In the genomic region with DNA sequence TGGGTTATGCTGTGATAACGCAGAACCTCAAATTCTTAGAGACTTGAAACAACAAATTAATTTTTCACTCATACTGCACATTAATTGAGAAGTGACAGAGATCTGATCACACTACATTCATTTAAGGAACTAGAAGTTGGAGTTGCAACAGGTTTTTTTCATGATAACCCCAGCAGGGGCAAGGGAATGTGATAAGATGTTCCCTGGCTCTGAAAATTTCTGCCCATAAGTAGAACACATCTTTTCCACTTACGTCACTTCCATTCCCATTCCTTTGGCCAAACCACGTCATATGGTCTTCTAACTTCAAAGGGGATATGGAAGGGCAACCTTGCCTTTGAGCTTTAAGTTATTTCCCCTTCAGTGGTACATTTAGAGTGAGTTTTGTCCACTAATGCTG, we compare ENCODE assay signal across 27 cellular contexts. TPM values are rescaled to one million over a fixed set of nuclear protein-coding genes. Genes with fewer than 3 reads are reported as not detected.
DNase-seq lines count a peak whose midpoint lies in the region; ATAC-seq and TF ChIP-seq lines count a peak whose summit lies in the region.
"Had no signal": no experiment of that assay in that cellular context is flagged by ENCODE, and none has a peak within 500 bp of the region (broad histone marks: within the 10 kb centered on the region; RNA-seq: fewer than 3 reads in every experiment).

No MANE protein-coding gene starts in this region.

- H3K27ac Mint-ChIP-seq in GM23338 = no peak overlapping the region
- H3K27ac Mint-ChIP-seq: activated CD8-positive, alpha-beta T cell treated with anti-CD3 and anti-CD28 coated beads, Interleukin-2, amount 10 ng/mL, durations not matched to agents 7 days and 5 days; activated naive CD8-positive, alpha-beta T cell treated with anti-CD3 and anti-CD28 coated beads, Interleukin-2, amount 50 U/mL, for 24 hours; endodermal cell; memory B cell; type B pancreatic cell had no signal

- TF ChIP-seq CTCF in AG10803 (conservative IDR thresholded peaks at IDR 0.05; ENCODE audit: low read length) (no peak), cardiac fibroblast (IDR thresholded peaks at IDR 0.05; ENCODE audit: low read depth, low read length) (no peak), left ventricle myocardium inferior (IDR thresholded peaks at IDR 0.05; ENCODE audit: borderline replicate concordance) (no peak), GM23338 (conservative IDR thresholded peaks at IDR 0.05; ENCODE audit: low read depth in 2 of 2) (no peak)

- no peaks in the 10 kb centered on the region for H3K79me2 ChIP-seq in GM23338 (replicated peaks; ENCODE audit: insufficient read depth)

- H3K36me3 Mint-ChIP-seq in GM23338 (ENCODE audit: low read depth) = no peaks in the 10 kb centered on the region; the same call in 2 of the 3 replicates

- H3K4me1 ChIP-seq in left ventricle myocardium inferior = peaks cover 19% of the 10 kb centered on the region
- H3K4me1 ChIP-seq in GM23338 (ENCODE audit: insufficient read depth) = no peaks in the 10 kb centered on the region
- H3K4me1 ChIP-seq: A549, psoas muscle had no signal

- no peaks in the 10 kb centered on the region for H3K4me1 Mint-ChIP-seq in GM23338
- H3K4me1 Mint-ChIP-seq: activated naive CD8-positive, alpha-beta T cell treated with anti-CD3 and anti-CD28 coated beads, Interleukin-2, amount 50 U/mL, for 24 hours; memory B cell had no signal

- no peaks in the 10 kb centered on the region for H3K9me3 ChIP-seq in left ventricle myocardium inferior (replicated peaks)
- H3K9me3 ChIP-seq: A549, psoas muscle had no signal

- H4K20me1 ChIP-seq in GM23338 (replicated peaks; ENCODE audit: insufficient read depth) = no peaks in the 10 kb centered on the region

- no peaks in the 10 kb centered on the region for H3K9me3 Mint-ChIP-seq in GM23338
- H3K9me3 Mint-ChIP-seq: activated naive CD8-positive, alpha-beta T cell treated with anti-CD3 and anti-CD28 coated beads, Interleukin-2, amount 50 U/mL, for 24 hours; endodermal cell; memory B cell; type B pancreatic cell had no signal

- ATAC-seq in GM23338 (no peak), GM18502 (IDR thresholded peaks at IDR 0.05; ENCODE audit: poor library complexity, unreplicated experiment) (no peak)
- ATAC-seq: A549; activated CD8-positive, alpha-beta T cell treated with anti-CD3 and anti-CD28 coated beads, Interleukin-2, amount 10 ng/mL, durations not matched to agents 7 days and 5 days; activated naive CD8-positive, alpha-beta T cell treated with anti-CD3 and anti-CD28 coated beads, Interleukin-2, amount 50 U/mL, for 24 hours; psoas muscle had no signal

- no peak overlapping the region for H3K4me2 ChIP-seq in GM23338
- H3K4me2 ChIP-seq: A549 had no signal

- H3K36me3 ChIP-seq in left ventricle myocardium inferior = no peaks in the 10 kb centered on the region
- H3K36me3 ChIP-seq in GM23338 (ENCODE audit: insufficient read depth) = no peaks in the 10 kb centered on the region

- 0 out of 2 replicates have a peak, but pooled peaks cover 4% of the 10 kb centered on the region for H3K9me2 ChIP-seq in GM23338 (ENCODE audit: insufficient read depth)

- H3F3A ChIP-seq in GM23338 (replicated peaks; ENCODE audit: low read depth) = no peaks in the 10 kb centered on the region

- no peaks in the 10 kb centered on the region for H3K27me3 Mint-ChIP-seq in GM23338 (ENCODE audit: insufficient read depth, low read depth, poor library complexity)
- H3K27me3 Mint-ChIP-seq: activated naive CD8-positive, alpha-beta T cell treated with anti-CD3 and anti-CD28 coated beads, Interleukin-2, amount 50 U/mL, for 24 hours; memory B cell; type B pancreatic cell had no signal

- peak; percentile 9 for DNase-seq in AG10803 (ENCODE audit: low read depth)
- peak; percentile 79 for DNase-seq in OCI-M2 (lab: John Stamatoyannopoulos, UW; ENCODE audit: unreplicated experiment)
- peak; percentile 23 to 73 for DNase-seq in cardiac fibroblast (ENCODE audit: low read depth in 2 of 2)
- DNase-seq in left ventricle myocardium inferior = no peak
- DNase-seq in NCI-H1694 treated with DMSO at 0.1 percent for 48 hours (lab: John Stamatoyannopoulos, UW) = no peak
- no peak for DNase-seq in GM23338 (ENCODE audit: low spot score)
- DNase-seq in activated CD4-positive, CD25-positive, alpha-beta regulatory T cell (lab: John Stamatoyannopoulos, UW) = no peak
- DNase-seq: activated CD4-positive, CD25-positive, alpha-beta regulatory T cell treated with anti-CD3 and anti-CD28 coated beads, Interleukin-2, amount 50 U/mL, for 72 hours; activated CD8-positive, alpha-beta T cell treated with anti-CD3 and anti-CD28 coated beads, Interleukin-2, amount 10 ng/mL, durations not matched to agents 7 days and 5 days; activated effector memory CD4-positive, alpha-beta T cell treated with anti-CD3 and anti-CD28 coated beads, Interleukin-2, amount 50 U/mL, for 16 hours; activated naive CD8-positive, alpha-beta T cell treated with anti-CD3 and anti-CD28 coated beads, Interleukin-2, amount 50 U/mL, for 24 hours; DMS79; endodermal cell; GM23248; NCI-H1105; NCI-H2029; NCI-H226; NCI-H774; psoas muscle; SHP77; small intestine; stimulated activated CD4-positive, alpha-beta T cell treated with anti-CD3 and anti-CD28 coated beads, Interleukin-2, amount 100 ng/mL, for 24 hours had no signal

- intact Hi-C loops in left ventricle myocardium inferior (cut with micrococcal nuclease) = no loop called here

- peak overlapping the region; percentile 71 for H3K27ac ChIP-seq in left ventricle myocardium inferior (replicated peaks)
- no peak overlapping the region for H3K27ac ChIP-seq in GM23338 (ENCODE audit: low read depth)
- H3K27ac ChIP-seq: A549, GM23248, psoas muscle had no signal

- no peak overlapping the region for H3K4me3 Mint-ChIP-seq in GM23338
- H3K4me3 Mint-ChIP-seq: activated CD8-positive, alpha-beta T cell treated with anti-CD3 and anti-CD28 coated beads, Interleukin-2, amount 10 ng/mL, durations not matched to agents 7 days and 5 days; activated naive CD8-positive, alpha-beta T cell treated with anti-CD3 and anti-CD28 coated beads, Interleukin-2, amount 50 U/mL, for 24 hours; endodermal cell; memory B cell; type B pancreatic cell had no signal

- no peak overlapping the region for H3K4me3 ChIP-seq in AG10803 (ENCODE audit: low read length)
- no peak overlapping the region for H3K4me3 ChIP-seq in cardiac fibroblast (replicated peaks in 1 of 2; ENCODE audit: low read depth in 2 of 2, low read length in 2 of 2)
- no peak overlapping the region for H3K4me3 ChIP-seq in left ventricle myocardium inferior
- H3K4me3 ChIP-seq in GM23338 = no peak overlapping the region
- H3K4me3 ChIP-seq: A549, coronary artery, GM23248, psoas muscle had no signal

- H3K27me3 ChIP-seq in left ventricle myocardium inferior (ENCODE audit: low read depth) (no peaks in the 10 kb centered on the region), GM23338 (ENCODE audit: insufficient read depth) (no peaks in the 10 kb centered on the region)

- no peak overlapping the region for H2AFZ ChIP-seq in GM23338
- H2AFZ ChIP-seq: GM23248 had no signal

TF ChIP-seq in GM23338, 12 proteins besides CTCF, POLR2A, EP300 and RAD21:
- TF ChIP-seq CREB1 (CRISPR knock-in tag; IDR thresholded peaks at IDR 0.05; ENCODE audit: low read depth) = no peak
- TF ChIP-seq, protein P1, sequence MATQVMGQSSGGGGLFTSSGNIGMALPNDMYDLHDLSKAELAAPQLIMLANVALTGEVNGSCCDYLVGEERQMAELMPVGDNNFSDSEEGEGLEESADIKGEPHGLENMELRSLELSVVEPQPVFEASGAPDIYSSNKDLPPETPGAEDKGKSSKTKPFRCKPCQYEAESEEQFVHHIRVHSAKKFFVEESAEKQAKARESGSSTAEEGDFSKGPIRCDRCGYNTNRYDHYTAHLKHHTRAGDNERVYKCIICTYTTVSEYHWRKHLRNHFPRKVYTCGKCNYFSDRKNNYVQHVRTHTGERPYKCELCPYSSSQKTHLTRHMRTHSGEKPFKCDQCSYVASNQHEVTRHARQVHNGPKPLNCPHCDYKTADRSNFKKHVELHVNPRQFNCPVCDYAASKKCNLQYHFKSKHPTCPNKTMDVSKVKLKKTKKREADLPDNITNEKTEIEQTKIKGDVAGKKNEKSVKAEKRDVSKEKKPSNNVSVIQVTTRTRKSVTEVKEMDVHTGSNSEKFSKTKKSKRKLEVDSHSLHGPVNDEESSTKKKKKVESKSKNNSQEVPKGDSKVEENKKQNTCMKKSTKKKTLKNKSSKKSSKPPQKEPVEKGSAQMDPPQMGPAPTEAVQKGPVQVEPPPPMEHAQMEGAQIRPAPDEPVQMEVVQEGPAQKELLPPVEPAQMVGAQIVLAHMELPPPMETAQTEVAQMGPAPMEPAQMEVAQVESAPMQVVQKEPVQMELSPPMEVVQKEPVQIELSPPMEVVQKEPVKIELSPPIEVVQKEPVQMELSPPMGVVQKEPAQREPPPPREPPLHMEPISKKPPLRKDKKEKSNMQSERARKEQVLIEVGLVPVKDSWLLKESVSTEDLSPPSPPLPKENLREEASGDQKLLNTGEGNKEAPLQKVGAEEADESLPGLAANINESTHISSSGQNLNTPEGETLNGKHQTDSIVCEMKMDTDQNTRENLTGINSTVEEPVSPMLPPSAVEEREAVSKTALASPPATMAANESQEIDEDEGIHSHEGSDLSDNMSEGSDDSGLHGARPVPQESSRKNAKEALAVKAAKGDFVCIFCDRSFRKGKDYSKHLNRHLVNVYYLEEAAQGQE (IDR thresholded peaks at IDR 0.05; ENCODE audit: unreplicated experiment) = no peak
- TF ChIP-seq ZNF114 (CRISPR knock-in tag; IDR thresholded peaks at IDR 0.05) = no peak

RNA-seq across cellular contexts. Expression of a gene that starts 29.7 kb away (rescaled TPM):
- 63.6 TPM for total RNA-seq in left ventricle myocardium inferior
- total RNA-seq in GM23338 (2014; rRNA removed; shearing (Covaris generic)) = 97.6 and 98.6 TPM in 2 replicates
- 38.4 and 44.7 TPM in 2 replicates for polyA plus RNA-seq in GM23338 (2016; fragmentation: Nextera tagmentation; extraction: Ambion mirVana)

Comparison
In these comparisons a context has a peak if more than half of its experiments do, and no peak if none do; other contexts are left out.
1. DNase-seq: peak in AG10803 (single experiment), OCI-M2 (single experiment) and cardiac fibroblast (2 of 2); none in left ventricle myocardium inferior (single experiment), NCI-H1694 treated with DMSO at 0.1 percent for 48 hours (single experiment), GM23338 (single experiment) and activated CD4-positive, CD25-positive, alpha-beta regulatory T cell (0 of 4).